In the genomic region with DNA sequence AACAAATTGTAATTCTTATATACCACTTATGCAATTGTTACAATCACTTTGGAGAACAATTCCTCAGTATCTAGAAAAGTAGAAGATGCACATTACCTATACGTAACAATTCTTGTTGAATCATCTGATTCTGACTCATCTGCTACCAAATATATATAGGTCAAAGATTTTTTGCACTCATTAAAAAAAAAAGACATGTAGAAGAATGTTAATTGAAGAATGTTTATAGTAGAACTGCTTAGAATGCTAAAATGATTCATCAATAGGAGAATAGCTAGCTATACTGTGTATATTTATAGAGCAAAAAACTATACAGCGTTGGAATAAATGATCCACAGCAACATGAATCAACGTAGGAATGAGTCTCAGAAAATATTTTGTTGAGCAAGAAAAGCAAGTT, we compare ENCODE assay signal across 21 cellular contexts. TPM values are rescaled to one million over a fixed set of nuclear protein-coding genes. Genes with fewer than 3 reads are reported as not detected.
A peak's percentile ranks its signal among the peaks of the same experiment; 100 is the strongest.
DNase-seq lines count a peak whose midpoint lies in the region; FAIRE-seq and TF ChIP-seq lines count a peak whose summit lies in the region.
"Had no signal": no experiment of that assay in that cellular context is flagged by ENCODE, and none has a peak within 500 bp of the region (broad histone marks: within the 10 kb centered on the region; RNA-seq: fewer than 3 reads in every experiment).

No MANE protein-coding gene starts in this region.

- no peak overlapping the region for H3K27ac ChIP-seq in breast epithelium
- no peak overlapping the region for H3K27ac ChIP-seq in astrocyte (ENCODE audit: low read depth, low read length)
- H3K27ac ChIP-seq in fibroblast of lung (ENCODE audit: insufficient read depth, low read length), result no peak overlapping the region
- H3K27ac ChIP-seq in small intestine (ENCODE audit: low read depth in 1 of 2, low read length in 1 of 2), result no peak overlapping the region
- H3K27ac ChIP-seq: Peyer's patch had no signal

- H3K4me3 ChIP-seq in breast epithelium (no peak overlapping the region), astrocyte (ENCODE audit: insufficient read depth, low read depth, low read length) (no peak overlapping the region), fibroblast of lung (replicated peaks in 1 of 4; ENCODE audit: control extremely low read depth in 1 of 4, insufficient read depth in 1 of 4, low read depth in 3 of 4, low read length in 4 of 4) (no peak overlapping the region), small intestine (ENCODE audit: low read depth in 1 of 2, low read length in 2 of 2) (no peak overlapping the region)
- H3K4me3 ChIP-seq: Peyer's patch had no signal

- H3K4me1 ChIP-seq in breast epithelium (no peaks in the 10 kb centered on the region), astrocyte (ENCODE audit: insufficient read depth, low read length) (peaks cover 11% of the 10 kb centered on the region), fibroblast of lung (ENCODE audit: control insufficient read depth, extremely low read depth, insufficient read depth, low read length) (peaks cover 14% of the 10 kb centered on the region), small intestine (ENCODE audit: control insufficient read depth in 2 of 2, insufficient read depth in 1 of 2, low read depth in 1 of 2, low read length in 1 of 2) (no peaks in the 10 kb centered on the region)
- H3K4me1 ChIP-seq: Peyer's patch had no signal

- TF ChIP-seq CTCF in MCF 10A (IDR thresholded peaks at IDR 0.05; ENCODE audit: unreplicated experiment) (no peak), breast epithelium (IDR thresholded peaks at IDR 0.05) (no peak), astrocyte (IDR thresholded peaks at IDR 0.05; ENCODE audit: insufficient read depth, low read depth, low read length) (no peak), fibroblast of lung (conservative IDR thresholded peaks at IDR 0.05 in 1 of 2, IDR thresholded peaks at IDR 0.05 in 1 of 2; ENCODE audit: low read depth in 1 of 2, low read length in 2 of 2) (no peak)

- no peak overlapping the region for H3K4me2 ChIP-seq in astrocyte (ENCODE audit: low read length)
- H3K4me2 ChIP-seq in fibroblast of lung (ENCODE audit: extremely low read depth, insufficient read depth, low read length), result peak overlapping the region; percentile 3

- H3K36me3 ChIP-seq in breast epithelium, result no peaks in the 10 kb centered on the region
- no peaks in the 10 kb centered on the region for H3K36me3 ChIP-seq in astrocyte (ENCODE audit: insufficient read depth, low read length)
- H3K36me3 ChIP-seq in fibroblast of lung (ENCODE audit: control insufficient read depth, insufficient read depth, low read length), result no peaks in the 10 kb centered on the region
- H3K36me3 ChIP-seq in small intestine (ENCODE audit: control insufficient read depth in 2 of 2, insufficient read depth in 2 of 2, low read length in 2 of 2), result no peaks in the 10 kb centered on the region
- H3K36me3 ChIP-seq: Peyer's patch had no signal

- H3K9me3 Mint-ChIP-seq in MCF 10A (ENCODE audit: unreplicated experiment) (no peaks in the 10 kb centered on the region), astrocyte (ENCODE audit: unreplicated experiment) (no peaks in the 10 kb centered on the region)

- DNase-seq in MCF 10A (ENCODE audit: unreplicated experiment) (peak; percentile 47), breast epithelium (ENCODE audit: low spot score in 2 of 2) (no peak), astrocyte (ENCODE audit: low read depth) (peak; percentile 21), fibroblast of lung (ENCODE audit: low read depth in 2 of 2) (peak; percentile 38 to 51), small intestine (no peak), putamen (ENCODE audit: low spot score) (no peak), A172 (ENCODE audit: low spot score) (no peak)
- no peak for DNase-seq in activated CD4-positive, alpha-beta T cell treated with anti-CD3 and anti-CD28 coated beads, Interleukin-2, amount 50 U/mL, for 4 hours
- DNase-seq: 8988T, Caco-2, GOT3, Karpas-422, NCI-H187 treated with DMSO at 0.1 percent for 48 hours, NCI-H2171, NCI-H774, Peyer's patch, SIG-M5 had no signal

- no peak overlapping the region for H3K4me3 Mint-ChIP-seq in MCF 10A (ENCODE audit: unreplicated experiment)
- no peak overlapping the region for H3K4me3 Mint-ChIP-seq in astrocyte (ENCODE audit: unreplicated experiment)
- H3K4me3 Mint-ChIP-seq: CD14-positive monocyte had no signal

- no peak for FAIRE-seq in astrocyte (lab: Jason Lieb, UNC)
- peak; percentile 26 for FAIRE-seq in small intestine (lab: Jason Lieb, UNC)
- FAIRE-seq: G401.6, GM12891, HepG2 had no signal

- H3K9me3 ChIP-seq in breast epithelium (no peaks in the 10 kb centered on the region), astrocyte (ENCODE audit: insufficient read depth, low read depth, low read length) (no peaks in the 10 kb centered on the region), fibroblast of lung (ENCODE audit: control insufficient read depth, insufficient read depth, low read depth, low read length) (no peaks in the 10 kb centered on the region), small intestine (ENCODE audit: control insufficient read depth, low read depth) (no peaks in the 10 kb centered on the region)
- H3K9me3 ChIP-seq: Peyer's patch had no signal

- H3K36me3 Mint-ChIP-seq in MCF 10A (ENCODE audit: insufficient read depth, unreplicated experiment), result no peaks in the 10 kb centered on the region
- H3K36me3 Mint-ChIP-seq in astrocyte (ENCODE audit: low read depth, unreplicated experiment), result peaks cover 2% of the 10 kb centered on the region
- H3K36me3 Mint-ChIP-seq: CD14-positive monocyte had no signal

- no TSS peak for BruUV-seq in MCF 10A (replicated peaks; lab: Mats Ljungman, UMichigan)

- H3K4me1 Mint-ChIP-seq in MCF 10A (ENCODE audit: insufficient read depth, unreplicated experiment) (peaks cover 13% of the 10 kb centered on the region), astrocyte (ENCODE audit: low read depth, unreplicated experiment) (peaks cover 20% of the 10 kb centered on the region)

- H2AFZ ChIP-seq in astrocyte (ENCODE audit: low read depth, low read length) (no peak overlapping the region), fibroblast of lung (ENCODE audit: low read length) (no peak overlapping the region)

- H3K27ac Mint-ChIP-seq in MCF 10A (ENCODE audit: low read depth, unreplicated experiment) (no peak overlapping the region), astrocyte (ENCODE audit: unreplicated experiment) (no peak overlapping the region)
- H3K27ac Mint-ChIP-seq: CD14-positive monocyte had no signal

- H3K27me3 ChIP-seq in breast epithelium (no peaks in the 10 kb centered on the region), astrocyte (ENCODE audit: insufficient read depth, low read length) (no peaks in the 10 kb centered on the region), fibroblast of lung (ENCODE audit: control insufficient read depth, insufficient read depth, low read length) (no peaks in the 10 kb centered on the region), small intestine (ENCODE audit: control insufficient read depth in 2 of 2, insufficient read depth in 2 of 2, low read length in 2 of 2) (no peaks in the 10 kb centered on the region)
- H3K27me3 ChIP-seq: Peyer's patch had no signal

- no peak for TF ChIP-seq POLR2A in breast epithelium (IDR thresholded peaks at IDR 0.05)

- H4K20me1 ChIP-seq in astrocyte (ENCODE audit: insufficient read depth, low read length) (no peaks in the 10 kb centered on the region), fibroblast of lung (ENCODE audit: control insufficient read depth, extremely low read depth, insufficient read depth, low read length) (no peaks in the 10 kb centered on the region)

- WGBS in small intestine, 3 donors, result 72 to 89% (median 88%) methylated on average over 3 of the region's 3 CpGs

- POLR2A ChIA-PET in MCF 10A (lab: Yijun Ruan, JAX), result interaction anchor here (0.6 to 0.7 kb wide), 2 partner anchors 23 to 1249 kb away, joined by 3 read pairs; no protein-coding TSS in a partner anchor

- H3K9ac ChIP-seq in astrocyte (ENCODE audit: low read length), result no peak overlapping the region
- no peak overlapping the region for H3K9ac ChIP-seq in fibroblast of lung (ENCODE audit: insufficient read depth, low read length)

- no peaks in the 10 kb centered on the region for H3K27me3 Mint-ChIP-seq in MCF 10A (ENCODE audit: insufficient read depth, unreplicated experiment)
- no peaks in the 10 kb centered on the region for H3K27me3 Mint-ChIP-seq in astrocyte (ENCODE audit: low read depth, unreplicated experiment)

- intact Hi-C loops in MCF 10A (cut with micrococcal nuclease) (no loop called here), breast epithelium (cut with DNase I; ENCODE audit: low total_unique reads) (no loop called here)

- H3K79me2 ChIP-seq in astrocyte (ENCODE audit: insufficient read depth, low read length) (no peaks in the 10 kb centered on the region), fibroblast of lung (ENCODE audit: control insufficient read depth, insufficient read depth, low read length) (no peaks in the 10 kb centered on the region)

- CTCF ChIA-PET in MCF 10A (lab: Yijun Ruan, JAX), result interaction anchor here (2.0 kb wide), 1 partner anchor 112 kb away, joined by 10 read pairs; no protein-coding TSS in a partner anchor

RNA-seq across cellular contexts. Expression of gene STAT1, which starts 29.5 kb away (rescaled TPM):
- 32.3 and 36.9 TPM in 2 replicates for total RNA-seq in MCF 10A (2022)
- 10 to 100 TPM; 44.2 to 79.6 (median 59.4) TPM for total RNA-seq in breast epithelium
- 377 and 447 TPM in 2 replicates for total RNA-seq in astrocyte
- total RNA-seq in fibroblast of lung, result 101 and 128 TPM in 2 replicates
- polyA plus RNA-seq in fibroblast of lung, result 98.2 and 171 TPM in 2 replicates
- 80.8 and 140 TPM in 2 replicates for polyA plus RNA-seq in fibroblast of lung (2012)
- polyA minus RNA-seq in fibroblast of lung (ENCODE audit: low replicate concordance), result 90.7 and 129 TPM in 2 replicates
- polyA plus RNA-seq in small intestine, result 10 to 100 TPM; 22.6 to 51.0 (median 34.3) TPM
- 55.0 and 64.7 TPM in 2 replicates for total RNA-seq in A172 (2014; rRNA removed; shearing (Covaris generic))

Comparison
In these comparisons a context has a peak if more than half of its experiments do, and no peak if none do; other contexts are left out.
1. DNase-seq: peak in MCF 10A (single experiment), astrocyte (single experiment) and fibroblast of lung (2 of 2); none in breast epithelium (0 of 2), small intestine (single experiment), activated CD4-positive, alpha-beta T cell treated with anti-CD3 and anti-CD28 coated beads, Interleukin-2, amount 50 U/mL, for 4 hours (0 of 2), putamen (single experiment) and A172 (single experiment).